Comparison of ENCODE assay signal across 8 cellular contexts in the genomic region with DNA sequence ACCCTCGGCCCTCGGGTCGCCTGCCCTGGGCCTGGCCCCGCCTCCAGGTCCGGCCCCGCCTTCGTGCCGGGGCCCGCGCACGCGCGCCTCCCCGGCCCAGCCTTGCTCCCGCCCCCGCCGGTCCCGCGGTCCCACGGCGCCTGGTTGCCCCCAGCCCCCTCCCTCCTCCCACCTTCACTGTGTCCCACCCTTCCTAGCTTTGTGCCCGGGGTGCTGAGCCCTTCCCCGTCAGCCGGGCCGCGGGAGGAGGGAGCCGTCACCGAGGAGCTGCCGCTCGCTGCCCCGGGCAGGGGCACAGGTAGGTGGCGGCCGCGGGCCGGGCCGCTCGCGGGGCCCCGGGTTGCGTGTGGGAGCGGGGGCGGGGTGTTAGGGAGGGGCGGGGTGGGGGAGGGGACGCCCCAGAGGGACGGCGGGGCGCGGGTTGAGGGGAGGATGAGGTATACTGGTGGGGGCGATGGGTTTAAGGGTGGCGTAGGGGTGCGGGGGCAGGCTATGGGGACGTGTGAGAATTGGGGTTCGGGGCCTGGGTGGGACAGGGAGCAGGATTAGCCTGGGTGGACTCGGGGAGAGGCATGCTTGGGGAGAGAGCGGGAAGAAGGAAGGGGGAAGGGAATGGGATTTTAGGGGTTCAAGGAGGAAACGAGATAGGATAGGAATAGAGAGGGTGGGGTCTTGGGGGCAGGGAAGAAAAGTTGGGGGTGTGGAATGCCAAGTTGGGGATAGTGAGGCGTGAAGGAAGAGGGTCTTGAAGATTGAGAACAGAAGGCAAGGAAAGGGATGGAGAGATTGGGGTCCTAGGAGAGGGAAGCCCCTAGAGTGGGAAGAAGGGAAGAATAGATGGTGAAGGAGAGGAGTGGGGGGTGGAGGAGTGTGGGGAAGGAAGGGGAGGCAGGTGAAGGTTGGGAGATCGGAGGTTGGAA. TPM values are rescaled to one million over a fixed set of nuclear protein-coding genes. Genes with fewer than 3 reads are reported as not detected.
DNase-seq lines count a peak whose midpoint lies in the region; ATAC-seq and TF ChIP-seq lines count a peak whose summit lies in the region.

A gene with protein sequence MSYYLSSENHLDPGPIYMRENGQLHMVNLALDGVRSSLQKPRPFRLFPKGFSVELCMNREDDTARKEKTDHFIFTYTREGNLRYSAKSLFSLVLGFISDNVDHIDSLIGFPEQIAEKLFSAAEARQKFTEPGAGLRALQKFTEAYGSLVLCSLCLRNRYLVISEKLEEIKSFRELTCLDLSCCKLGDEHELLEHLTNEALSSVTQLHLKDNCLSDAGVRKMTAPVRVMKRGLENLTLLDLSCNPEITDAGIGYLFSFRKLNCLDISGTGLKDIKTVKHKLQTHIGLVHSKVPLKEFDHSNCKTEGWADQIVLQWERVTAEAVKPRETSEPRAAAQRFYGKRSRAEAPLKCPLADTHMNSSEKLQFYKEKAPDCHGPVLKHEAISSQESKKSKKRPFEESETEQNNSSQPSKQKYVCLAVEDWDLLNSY (plus strand): TSS at position 99 of the 920 bp plus-strand sequence. CDS start 5,650 bp downstream, outside the sequence.

- peak; percentile 44 for ATAC-seq in GM18519 (IDR thresholded peaks at IDR 0.05; ENCODE audit: low FRiP score, unreplicated experiment)
- peak; percentile 57 for ATAC-seq in HG02943 (IDR thresholded peaks at IDR 0.05; ENCODE audit: low read depth, unreplicated experiment)
- peak; percentile 68 for ATAC-seq in PC-3

- peak within 1 kb of the TSS; percentile 88 for H3K27ac Mint-ChIP-seq in dendritic cell treated with granulocyte-macrophage colony-stimulating factor and Interleukin-4, amounts not matched to agents 40 ng/mL and 50 ng/mL, for 4 days

- CTCF ChIA-PET in PC-3 (lab: Charles Lee), result interaction anchor here (0.5 to 1.3 kb wide), 5 partner anchors 13 to 542 kb away, joined by 3 to 20 read pairs (median 4); no protein-coding TSS in a partner anchor

- peak within 1 kb of the TSS; percentile 94 for H2AFZ ChIP-seq in PC-3 (ENCODE audit: low read length)

- H3K4me1 ChIP-seq in PC-3 (ENCODE audit: insufficient read depth, low read length), result peaks cover 45% of the 10 kb centered on the region
- peaks cover 7% of the 10 kb centered on the region for H3K4me1 ChIP-seq in mesendoderm (ENCODE audit: control insufficient read depth, low read depth, low read length)

- peaks cover 23% of the 10 kb centered on the region for H3K79me1 ChIP-seq in mesendoderm (ENCODE audit: low read length)

- peaks cover 28% of the 10 kb centered on the region for H3K36me3 Mint-ChIP-seq in dendritic cell treated with granulocyte-macrophage colony-stimulating factor and Interleukin-4, amounts not matched to agents 40 ng/mL and 50 ng/mL, for 4 days (ENCODE audit: low read depth)

- H3F3A ChIP-seq in PC-3 (ENCODE audit: low read length, unreplicated experiment), result peaks cover 7% of the 10 kb centered on the region

- H2BK120ac ChIP-seq in mesendoderm (ENCODE audit: low read depth, low read length), result peak within 1 kb of the TSS; percentile 54

- peak within 1 kb of the TSS; percentile 73 for H3K4ac ChIP-seq in mesendoderm (ENCODE audit: low read depth, low read length)

- BruUV-seq in PC-3 (replicated peaks; lab: Mats Ljungman, UMichigan), result no TSS peak

- H3K9me3 ChIP-seq in PC-3 (ENCODE audit: low read length), result no peaks in the 10 kb centered on the region

- H3K4me2 ChIP-seq in PC-3 (ENCODE audit: low read length) (peak within 1 kb of the TSS; percentile 87), mesendoderm (ENCODE audit: low read length) (peak within 1 kb of the TSS; percentile 77)

- H3K56ac ChIP-seq in mesendoderm (ENCODE audit: low read length), result peak within 1 kb of the TSS; percentile 96

- H3K4me1 Mint-ChIP-seq in dendritic cell treated with granulocyte-macrophage colony-stimulating factor and Interleukin-4, amounts not matched to agents 40 ng/mL and 50 ng/mL, for 4 days (ENCODE audit: low read depth), result peaks cover 39% of the 10 kb centered on the region

- H3K79me2 ChIP-seq in PC-3 (ENCODE audit: low read length) (peaks cover 62% of the 10 kb centered on the region), mesendoderm (ENCODE audit: control insufficient read depth, insufficient read depth, low read length) (peaks cover 24% of the 10 kb centered on the region)

- intact Hi-C loops in PC-3 (cut with micrococcal nuclease), result loop anchor here (5.0 kb wide), 1 partner anchor 106 kb away; a partner anchor contains a TSS
- intact Hi-C loops in dendritic cell treated with granulocyte-macrophage colony-stimulating factor and Interleukin-4, amounts not matched to agents 40 ng/mL and 50 ng/mL, for 4 days (cut with micrococcal nuclease), result loop anchor here (1.0 to 10.0 kb wide), 4 partner anchors 57 to 818 kb away; a partner anchor contains a TSS

- no peaks in the 10 kb centered on the region for H3K36me3 ChIP-seq in PC-3 (ENCODE audit: low read depth, low read length)
- no peaks in the 10 kb centered on the region for H3K36me3 ChIP-seq in mesendoderm (ENCODE audit: control insufficient read depth, insufficient read depth, low read length)

- H3K23ac ChIP-seq in mesendoderm (ENCODE audit: low read length), result no peak within 1 kb of the TSS

- H3K9me2 ChIP-seq in PC-3 (replicated peaks; ENCODE audit: low read length), result no peaks in the 10 kb centered on the region

- no CpG with 5 or more reads among the region's 58 CpGs for WGBS in mesendoderm (ENCODE audit: extremely low coverage, insufficient coverage, low lambda C conversion rate)

- POLR2A ChIA-PET in PC-3 (lab: Charles Lee; ENCODE audit: unreplicated experiment), result interaction anchor here (0.6 to 1.0 kb wide), 5 partner anchors 37 to 727 kb away, joined by 3 to 28 read pairs (median 4); no protein-coding TSS in a partner anchor

- H3K18ac ChIP-seq in mesendoderm (ENCODE audit: low read length), result peak within 1 kb of the TSS; percentile 92

- DNase-seq in CD1c-positive myeloid dendritic cell (ENCODE audit: extremely low spot score) (peak; percentile 92), PC-3 (no peak), mesendoderm (no peak), ureter (ENCODE audit: low spot score) (no peak), amniotic stem cell (lab: John Stamatoyannopoulos, UW) (no peak)

- H3K4me3 ChIP-seq in PC-3 (ENCODE audit: low read length) (peak within 1 kb of the TSS; percentile 96), mesendoderm (ENCODE audit: low read length) (peak within 1 kb of the TSS; percentile 73)

- H3K27me3 Mint-ChIP-seq in dendritic cell treated with granulocyte-macrophage colony-stimulating factor and Interleukin-4, amounts not matched to agents 40 ng/mL and 50 ng/mL, for 4 days, result no peaks in the 10 kb centered on the region

- no peaks in the 10 kb centered on the region for H4K20me1 ChIP-seq in PC-3 (ENCODE audit: low read length)

- no peak within 1 kb of the TSS for H4K5ac ChIP-seq in mesendoderm (ENCODE audit: low read length)

- H3K9ac ChIP-seq in PC-3 (ENCODE audit: low read length) (peak within 1 kb of the TSS; percentile 66), mesendoderm (ENCODE audit: low read length) (peak within 1 kb of the TSS; percentile 91)

- peak within 1 kb of the TSS; percentile 95 for H3K4me3 Mint-ChIP-seq in dendritic cell treated with granulocyte-macrophage colony-stimulating factor and Interleukin-4, amounts not matched to agents 40 ng/mL and 50 ng/mL, for 4 days

- H3K9me3 Mint-ChIP-seq in dendritic cell treated with granulocyte-macrophage colony-stimulating factor and Interleukin-4, amounts not matched to agents 40 ng/mL and 50 ng/mL, for 4 days, result no peaks in the 10 kb centered on the region

- peak; percentile 24; the same call in 1 of the 2 replicates for TF ChIP-seq CTCF in PC-3 (conservative IDR thresholded peaks at IDR 0.05; ENCODE audit: low read depth, low read length)

- H2AK5ac ChIP-seq in mesendoderm (ENCODE audit: low read length), result no peak within 1 kb of the TSS

- no peak within 1 kb of the TSS for H4K8ac ChIP-seq in mesendoderm (ENCODE audit: low read depth, low read length)

- H3K27me3 ChIP-seq in PC-3 (ENCODE audit: low read length) (no peaks in the 10 kb centered on the region), mesendoderm (ENCODE audit: insufficient read depth, low read length, poor library complexity) (no peaks in the 10 kb centered on the region)

- H2BK5ac ChIP-seq in mesendoderm (ENCODE audit: low read length), result peak within 1 kb of the TSS; percentile 43

- no peak within 1 kb of the TSS for H2BK15ac ChIP-seq in mesendoderm (replicated peaks; ENCODE audit: low read depth)

- H3K27ac ChIP-seq in PC-3 (ENCODE audit: low read length) (peak within 1 kb of the TSS; percentile 23; the same call in 1 of the 2 replicates), mesendoderm (ENCODE audit: low read depth, low read length) (peak within 1 kb of the TSS; percentile 68)

RNA-seq across cellular contexts. Expression of the gene that starts here (rescaled TPM):
- 23.9 and 27.3 TPM in 2 replicates for total RNA-seq in PC-3 (2014; rRNA removed)
- polyA plus RNA-seq in mesendoderm (2013, experiment 1 of 2), result 33.7 TPM
- 35.5 TPM for polyA plus RNA-seq in mesendoderm (2013, experiment 2 of 2)
- 24.8 TPM for total RNA-seq in ureter
